19 cellular contexts compared by ENCODE assay signal in the genomic region with DNA sequence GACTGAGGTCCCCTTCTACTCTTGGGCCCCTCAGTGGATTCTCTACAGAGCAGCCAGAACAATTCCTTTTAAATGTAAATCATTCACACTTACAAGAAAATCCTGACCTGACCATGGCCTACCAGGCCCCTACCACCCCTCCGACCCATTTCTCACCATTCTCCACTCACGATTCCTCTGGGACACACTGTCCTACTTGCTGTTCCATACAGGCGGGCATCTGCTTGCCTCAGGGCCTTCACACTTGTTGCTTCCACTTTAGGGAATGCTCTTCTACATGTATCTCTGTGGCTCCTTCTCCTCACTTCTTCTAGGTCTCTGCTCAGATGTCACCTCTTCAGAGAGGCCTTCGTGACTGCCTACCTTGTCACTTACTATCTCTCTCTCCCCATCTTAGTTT. TPM values are rescaled to one million over a fixed set of nuclear protein-coding genes. Genes with fewer than 3 reads are reported as not detected.
A peak's percentile ranks its signal among the peaks of the same experiment; 100 is the strongest.
DNase-seq lines count a peak whose midpoint lies in the region; ATAC-seq and TF ChIP-seq lines count a peak whose summit lies in the region.
"Had no signal": no experiment of that assay in that cellular context is flagged by ENCODE, and none has a peak within 500 bp of the region (broad histone marks: within the 10 kb centered on the region; RNA-seq: fewer than 3 reads in every experiment).

No MANE protein-coding gene starts in this region.

- CTCF ChIA-PET in Caco-2 (lab: Charles Lee): interaction anchor here (1.1 to 2.1 kb wide), 3 partner anchors 8 to 157 kb away, joined by 4 to 14 read pairs (median 4); no protein-coding TSS in a partner anchor

- TF ChIP-seq CTCF in Caco-2 (IDR thresholded peaks at IDR 0.05; ENCODE audit: insufficient read depth in 1 of 2, low read depth in 1 of 2, low read length in 1 of 2, severe bottlenecking in 1 of 2, unreplicated experiment in 1 of 2) (no peak), hepatocyte (IDR thresholded peaks at IDR 0.05; ENCODE audit: poor library complexity) (no peak), progenitor cell of endocrine pancreas (IDR thresholded peaks at IDR 0.05; ENCODE audit: unreplicated experiment) (no peak)

- H3K27ac ChIP-seq in hepatocyte: peak overlapping the region; percentile 70
- H3K27ac ChIP-seq: C4-2B had no signal

- H3K36me3 Mint-ChIP-seq in Caco-2 (ENCODE audit: insufficient read depth, unreplicated experiment) (peaks cover 59% of the 10 kb centered on the region), progenitor cell of endocrine pancreas (ENCODE audit: insufficient read depth) (peaks cover 1% of the 10 kb centered on the region)
- H3K36me3 Mint-ChIP-seq in stimulated activated naive B cell treated with anti-CD40 and anti-IgM and Interleukin-4, amounts not matched to agents 10 μg/mL and 1 μg/mL and 100 μg/mL, for 72 hours: peaks cover 0 to 1% of the 10 kb centered on the region in 2 donors

- H3K9me3 ChIP-seq in Caco-2 (no peaks in the 10 kb centered on the region), hepatocyte (ENCODE audit: low read depth) (no peaks in the 10 kb centered on the region)

- H3K9me2 ChIP-seq in hepatocyte (replicated peaks; ENCODE audit: insufficient read depth): no peaks in the 10 kb centered on the region

- H3K4me3 ChIP-seq in Caco-2 (ENCODE audit: low read depth, low read length) (no peak overlapping the region; the same call in 1 of the 2 replicates), hepatocyte (no peak overlapping the region)
- H3K4me3 ChIP-seq: GM23338, K562 had no signal

- POLR2A ChIA-PET in Caco-2 (lab: Charles Lee): interaction anchor here (1.0 to 1.2 kb wide), 3 partner anchors 8 to 58 kb away, joined by 4 to 7 read pairs (median 4); no protein-coding TSS in a partner anchor

- WGBS in hepatocyte (ENCODE audit: low lambda C conversion rate, missing lambda C conversion rate): 78% methylated on average over 4 of the region's 4 CpGs

- H3K27me3 Mint-ChIP-seq in Caco-2 (ENCODE audit: insufficient read depth, unreplicated experiment): no peaks in the 10 kb centered on the region
- H3K27me3 Mint-ChIP-seq in progenitor cell of endocrine pancreas: peaks cover 41% of the 10 kb centered on the region
- peaks cover 33 to 43% of the 10 kb centered on the region in 2 donors for H3K27me3 Mint-ChIP-seq in stimulated activated naive B cell treated with anti-CD40 and anti-IgM and Interleukin-4, amounts not matched to agents 10 μg/mL and 1 μg/mL and 100 μg/mL, for 72 hours

- ATAC-seq in esophagus mucosa: no peak
- ATAC-seq in stimulated activated naive B cell treated with anti-CD40 and anti-IgM and Interleukin-4, amounts not matched to agents 10 μg/mL and 1 μg/mL and 100 μg/mL, for 72 hours (replicated peaks): no peak
- no peak for ATAC-seq in HG03342 (IDR thresholded peaks at IDR 0.05; ENCODE audit: unreplicated experiment)
- ATAC-seq: GM23338, K562 had no signal

- H2AFZ ChIP-seq in hepatocyte: no peak overlapping the region
- H2AFZ ChIP-seq: GM23338 had no signal

- peak overlapping the region; percentile 72 for H3K4me3 Mint-ChIP-seq in Caco-2 (ENCODE audit: unreplicated experiment)
- no peak overlapping the region for H3K4me3 Mint-ChIP-seq in progenitor cell of endocrine pancreas (ENCODE audit: low read depth)
- H3K4me3 Mint-ChIP-seq in stimulated activated naive B cell treated with anti-CD40 and anti-IgM and Interleukin-4, amounts not matched to agents 10 μg/mL and 1 μg/mL and 100 μg/mL, for 72 hours: no peak overlapping the region
- H3K4me3 Mint-ChIP-seq: CD4-positive, alpha-beta T cell; GM23338; HFFc6 had no signal

- H3K27me3 ChIP-seq in Caco-2 (replicated peaks; ENCODE audit: control insufficient read depth, insufficient read depth, low read length) (no peaks in the 10 kb centered on the region), hepatocyte (no peaks in the 10 kb centered on the region)

- no TSS peak for BruUV-seq in Caco-2 (replicated peaks; lab: Mats Ljungman, UMichigan)

- H3K9me3 Mint-ChIP-seq in Caco-2 (ENCODE audit: unreplicated experiment) (no peaks in the 10 kb centered on the region), progenitor cell of endocrine pancreas (ENCODE audit: low read depth) (no peaks in the 10 kb centered on the region)
- peaks cover 0 to 3% of the 10 kb centered on the region in 2 donors for H3K9me3 Mint-ChIP-seq in stimulated activated naive B cell treated with anti-CD40 and anti-IgM and Interleukin-4, amounts not matched to agents 10 μg/mL and 1 μg/mL and 100 μg/mL, for 72 hours
- H3K9me3 Mint-ChIP-seq: CD4-positive, alpha-beta T cell; GM23338; HFFc6 had no signal

- peaks cover 68% of the 10 kb centered on the region for H3K79me2 ChIP-seq in hepatocyte

- intact Hi-C loops in Caco-2 (cut with micrococcal nuclease; ENCODE audit: unreplicated experiment): loop anchor here (1.0 kb wide), 2 partner anchors 10 to 19 kb away; no protein-coding TSS in a partner anchor

- H3K4me1 Mint-ChIP-seq in Caco-2 (ENCODE audit: low read depth, unreplicated experiment) (peaks cover 62% of the 10 kb centered on the region), progenitor cell of endocrine pancreas (ENCODE audit: low read depth) (peaks cover 26% of the 10 kb centered on the region)
- H3K4me1 Mint-ChIP-seq in stimulated activated naive B cell treated with anti-CD40 and anti-IgM and Interleukin-4, amounts not matched to agents 10 μg/mL and 1 μg/mL and 100 μg/mL, for 72 hours: peaks cover 0 to 2% of the 10 kb centered on the region in 2 donors

- peak overlapping the region; percentile 80 for H3K27ac Mint-ChIP-seq in Caco-2 (ENCODE audit: unreplicated experiment)
- H3K27ac Mint-ChIP-seq in progenitor cell of endocrine pancreas: peak overlapping the region; percentile 29
- no peak overlapping the region for H3K27ac Mint-ChIP-seq in stimulated activated naive B cell treated with anti-CD40 and anti-IgM and Interleukin-4, amounts not matched to agents 10 μg/mL and 1 μg/mL and 100 μg/mL, for 72 hours
- H3K27ac Mint-ChIP-seq: CD4-positive, alpha-beta T cell; GM23338; HFFc6 had no signal

- H3K36me3 ChIP-seq in Caco-2 (ENCODE audit: control insufficient read depth, insufficient read depth, low read length): no peaks in the 10 kb centered on the region; the same call in 1 of the 2 replicates
- H3K36me3 ChIP-seq in hepatocyte (replicated peaks; ENCODE audit: insufficient read depth, low read depth): no peaks in the 10 kb centered on the region

- peaks cover 13% of the 10 kb centered on the region for H4K20me1 ChIP-seq in hepatocyte (ENCODE audit: insufficient read depth, poor library complexity, severe bottlenecking)

- H3K4me1 ChIP-seq in Caco-2 (peaks cover 62% of the 10 kb centered on the region), hepatocyte (ENCODE audit: insufficient read depth) (peaks cover 35% of the 10 kb centered on the region)

- peak overlapping the region; percentile 62 for H3K4me2 ChIP-seq in hepatocyte
- H3K4me2 ChIP-seq: GM23338 had no signal

- DNase-seq in Caco-2: no peak
- no peak for DNase-seq in hepatocyte (ENCODE audit: low spot score)
- no peak for DNase-seq in progenitor cell of endocrine pancreas (ENCODE audit: low spot score, unreplicated experiment)
- no peak for DNase-seq in stimulated activated naive B cell treated with anti-CD40 and anti-IgM and Interleukin-4, amounts not matched to agents 10 μg/mL and 1 μg/mL and 100 μg/mL, for 72 hours
- DNase-seq: AML-193; CD4-positive, alpha-beta T cell; DMS153; DMS79; GDM1; HCEC 1CT; IMR-90 had no signal

RNA-seq across cellular contexts. Expression of a gene that starts 3.4 kb away (rescaled TPM):
- 101 and 113 TPM in 2 replicates for total RNA-seq in Caco-2 (2022)
- 58.8 and 60.6 TPM in 2 replicates for total RNA-seq in hepatocyte
- polyA plus RNA-seq in hepatocyte: 54.0 and 54.3 TPM in 2 replicates
- 15.8 and 21.4 TPM in 2 replicates for total RNA-seq in progenitor cell of endocrine pancreas
- total RNA-seq in esophagus mucosa: 0.12 TPM
- total RNA-seq: CD4-positive, alpha-beta T cell; Daoy; HFFc6; IMR-90; K562 had no signal
- polyA plus RNA-seq: BJ, IMR-90 had no signal

RNA-seq across cellular contexts. Expression of a gene that starts 6.3 kb away (rescaled TPM):
- total RNA-seq in Caco-2 (2022) (0.95 and 2.5 TPM in 2 replicates), hepatocyte (0.16 and 0.27 TPM in 2 replicates), progenitor cell of endocrine pancreas (0.78 and 1.5 TPM in 2 replicates), esophagus mucosa (not detected)
- polyA plus RNA-seq in hepatocyte: 0.06 and 2.0 TPM in 2 replicates
- total RNA-seq: CD4-positive, alpha-beta T cell; Daoy; HFFc6; IMR-90; K562 had no signal
- polyA plus RNA-seq: BJ, IMR-90, K562 had no signal

Comparison
In these comparisons a context has a peak if more than half of its experiments do, and no peak if none do; other contexts are left out.
1. RNA of a gene that starts 3.4 kb away (total RNA-seq): 101 to 113 TPM in Caco-2, 58.8 to 60.6 TPM in hepatocyte and 15.8 to 21.4 TPM in progenitor cell of endocrine pancreas; 0.12 TPM in esophagus mucosa (single experiment); every median in the first group is over 10 times any median in the second.